ENCODE assay signal across 15 cellular contexts in the genomic region with DNA sequence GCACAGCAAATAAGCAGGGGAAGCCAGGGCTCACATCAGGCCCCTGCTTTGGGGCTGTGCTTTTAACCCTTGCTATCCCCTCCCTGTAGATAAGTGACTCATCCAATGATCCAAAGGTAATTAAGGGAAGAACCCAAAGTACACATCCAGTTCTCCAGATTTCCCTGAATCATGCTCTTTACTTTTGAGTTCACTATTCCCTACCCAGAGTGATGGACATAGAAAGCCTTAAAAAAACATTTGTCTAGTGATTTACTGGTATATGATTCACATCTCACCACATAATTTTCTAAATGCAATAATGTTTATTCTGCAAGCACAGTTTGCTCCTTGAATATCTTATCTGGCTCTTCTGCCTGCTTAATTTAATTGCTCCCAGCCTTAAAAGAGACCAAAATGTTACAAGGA.
A peak's percentile ranks its signal among the peaks of the same experiment; 100 is the strongest.
DNase-seq lines count a peak whose midpoint lies in the region; ATAC-seq and TF ChIP-seq lines count a peak whose summit lies in the region.
"Had no signal": no experiment of that assay in that cellular context is flagged by ENCODE, and none has a peak within 500 bp of the region (broad histone marks: within the 10 kb centered on the region; RNA-seq: fewer than 3 reads in every experiment).

No MANE protein-coding gene starts in this region.

- H4K20me1 ChIP-seq in PC-9 (ENCODE audit: insufficient read depth): no peaks in the 10 kb centered on the region

- no peaks in the 10 kb centered on the region for H3K9me2 ChIP-seq in PC-9 (ENCODE audit: insufficient read depth)

- TF ChIP-seq CTCF in spleen (IDR thresholded peaks at IDR 0.05 in 8 of 11, conservative IDR thresholded peaks at IDR 0.05 in 3 of 11) (no peak), PC-9 (conservative IDR thresholded peaks at IDR 0.05) (no peak)

- BruUV-seq in PC-9 (replicated peaks; lab: Mats Ljungman, UMichigan): no TSS peak

- H2BK12ac ChIP-seq in mesenchymal stem cell (ENCODE audit: low read length in 2 of 2): no peak overlapping the region

- no peak overlapping the region for H4K8ac ChIP-seq in mesenchymal stem cell (ENCODE audit: low read length)

- no peaks in the 10 kb centered on the region for H3K36me3 ChIP-seq in mesenchymal stem cell (ENCODE audit: control insufficient read depth in 1 of 2, insufficient read depth in 2 of 2, low read depth in 1 of 2, low read length in 2 of 2)
- no peaks in the 10 kb centered on the region for H3K36me3 ChIP-seq in spleen
- H3K36me3 ChIP-seq in PC-9 (ENCODE audit: low read depth): no peaks in the 10 kb centered on the region
- H3K36me3 ChIP-seq: esophagus squamous epithelium had no signal

- H3F3A ChIP-seq in PC-9 (ENCODE audit: insufficient read depth, low read depth): no peaks in the 10 kb centered on the region

- H3K4me2 ChIP-seq in mesenchymal stem cell (ENCODE audit: low read length, poor library complexity, severe bottlenecking) (no peak overlapping the region), PC-9 (no peak overlapping the region)

- POLR2A ChIA-PET in PC-9 (lab: Charles Lee; ENCODE audit: unreplicated experiment): no interaction called here

- no peak overlapping the region for H3K4ac ChIP-seq in mesenchymal stem cell (ENCODE audit: low read depth in 1 of 2, low read length in 2 of 2)

- no peak overlapping the region for H3K18ac ChIP-seq in mesenchymal stem cell (ENCODE audit: low read depth in 1 of 2, low read length in 2 of 2)

- CTCF ChIA-PET in PC-9 (lab: Charles Lee): no interaction called here

- H3K9ac ChIP-seq in mesenchymal stem cell (ENCODE audit: low read length): no peak overlapping the region

- DNase-seq in Daoy (ENCODE audit: low read depth): peak; percentile 51
- peak; percentile 69 for DNase-seq in M059J (ENCODE audit: low read depth)
- peak; percentile 53 for DNase-seq in brain pericyte (ENCODE audit: low read depth, low spot score)
- DNase-seq in mesenchymal stem cell: peak; percentile 43
- no peak for DNase-seq in stimulated activated CD4-positive, alpha-beta T cell treated with anti-CD3 and anti-CD28 coated beads, Interleukin-1b, Interleukin-23, amount 100 ng/mL, for 48 hours
- no peak for DNase-seq in spleen
- DNase-seq in PC-9: no peak
- DNase-seq: activated CD4-positive, alpha-beta T cell treated with anti-CD3 and anti-CD28 coated beads, Interleukin-2, amount 10 ng/mL, durations not matched to agents 7 days and 5 days; activated effector memory CD4-positive, alpha-beta T cell treated with Interleukin-2 at 50 U/mL for 16 hours; cerebellar nuclear complex; esophagus squamous epithelium; NCI-H510A treated with DMSO at 0.1 percent for 48 hours; retina; substantia nigra had no signal

- H3K79me1 ChIP-seq in mesenchymal stem cell (replicated peaks; ENCODE audit: low read length, poor library complexity, severe bottlenecking): peaks cover 15% of the 10 kb centered on the region

- H2BK5ac ChIP-seq in mesenchymal stem cell (ENCODE audit: low read depth, low read length, poor library complexity, severe bottlenecking): no peak overlapping the region

- no peak overlapping the region for H2BK120ac ChIP-seq in mesenchymal stem cell (ENCODE audit: low read depth, low read length)

- H3K4me3 ChIP-seq in mesenchymal stem cell (ENCODE audit: insufficient read depth in 1 of 2, low read depth in 1 of 2, low read length in 2 of 2): no peak overlapping the region
- no peak overlapping the region for H3K4me3 ChIP-seq in spleen
- no peak overlapping the region for H3K4me3 ChIP-seq in PC-9
- H3K4me3 ChIP-seq: esophagus squamous epithelium had no signal

- no peak overlapping the region for H2AK5ac ChIP-seq in mesenchymal stem cell (ENCODE audit: low read length, severe bottlenecking)

- peaks cover 6% of the 10 kb centered on the region; the same call in 1 of the 2 replicates for H3K79me2 ChIP-seq in PC-9 (ENCODE audit: low read depth)

- H3K27me3 ChIP-seq in mesenchymal stem cell (ENCODE audit: control insufficient read depth in 1 of 2, insufficient read depth in 1 of 2, low read length in 2 of 2): no peaks in the 10 kb centered on the region
- H3K27me3 ChIP-seq in spleen (replicated peaks in 1 of 7): no peaks in the 10 kb centered on the region
- no peaks in the 10 kb centered on the region for H3K27me3 ChIP-seq in PC-9 (ENCODE audit: insufficient read depth, low read depth)
- H3K27me3 ChIP-seq: esophagus squamous epithelium had no signal

- H3K27ac ChIP-seq in mesenchymal stem cell (ENCODE audit: low read length, poor library complexity, severe bottlenecking): no peak overlapping the region
- no peak overlapping the region for H3K27ac ChIP-seq in spleen
- no peak overlapping the region for H3K27ac ChIP-seq in PC-9
- H3K27ac ChIP-seq: esophagus squamous epithelium had no signal

- no peak overlapping the region for H3K14ac ChIP-seq in mesenchymal stem cell (ENCODE audit: low read length in 2 of 2)

- no peak for ATAC-seq in HG02981 (IDR thresholded peaks at IDR 0.05; ENCODE audit: unreplicated experiment)

- intact Hi-C loops in spleen (cut with DNase I; ENCODE audit: low total_unique reads): no loop called here
- intact Hi-C loops in PC-9 (cut with micrococcal nuclease; ENCODE audit: unreplicated experiment): no loop called here

- no peak for TF ChIP-seq POLR2A in spleen (IDR thresholded peaks at IDR 0.05)

- H2AFZ ChIP-seq in mesenchymal stem cell (ENCODE audit: low read depth, low read length): no peak overlapping the region
- no peak overlapping the region for H2AFZ ChIP-seq in PC-9

- H3K9me3 ChIP-seq in mesenchymal stem cell (ENCODE audit: control insufficient read depth, low read length) (no peaks in the 10 kb centered on the region), spleen (no peaks in the 10 kb centered on the region), PC-9 (ENCODE audit: insufficient read depth, low read depth) (no peaks in the 10 kb centered on the region)
- H3K9me3 ChIP-seq: esophagus squamous epithelium had no signal

- H2BK15ac ChIP-seq in mesenchymal stem cell (ENCODE audit: low read depth, poor library complexity, severe bottlenecking): no peak overlapping the region

- H4K91ac ChIP-seq in mesenchymal stem cell (ENCODE audit: low read length): no peak overlapping the region

- H3K4me1 ChIP-seq in mesenchymal stem cell (ENCODE audit: control insufficient read depth, insufficient read depth, low read depth, low read length): no peaks in the 10 kb centered on the region
- H3K4me1 ChIP-seq in spleen: peaks cover 0 to 28% (median 8%) of the 10 kb centered on the region in 6 donors
- no peaks in the 10 kb centered on the region for H3K4me1 ChIP-seq in PC-9 (replicated peaks; ENCODE audit: insufficient read depth)

- H3K23ac ChIP-seq in mesenchymal stem cell (ENCODE audit: low read length in 2 of 2): no peak overlapping the region

Comparison
In these comparisons a context has a peak if more than half of its experiments do, and no peak if none do; other contexts are left out.
1. DNase-seq: peak in Daoy (single experiment), M059J (single experiment), brain pericyte (single experiment) and mesenchymal stem cell (single experiment); none in stimulated activated CD4-positive, alpha-beta T cell treated with anti-CD3 and anti-CD28 coated beads, Interleukin-1b, Interleukin-23, amount 100 ng/mL, for 48 hours (single experiment), spleen (single experiment) and PC-9 (0 of 2).